ENCODE assay signal across 10 cellular contexts in the genomic region with DNA sequence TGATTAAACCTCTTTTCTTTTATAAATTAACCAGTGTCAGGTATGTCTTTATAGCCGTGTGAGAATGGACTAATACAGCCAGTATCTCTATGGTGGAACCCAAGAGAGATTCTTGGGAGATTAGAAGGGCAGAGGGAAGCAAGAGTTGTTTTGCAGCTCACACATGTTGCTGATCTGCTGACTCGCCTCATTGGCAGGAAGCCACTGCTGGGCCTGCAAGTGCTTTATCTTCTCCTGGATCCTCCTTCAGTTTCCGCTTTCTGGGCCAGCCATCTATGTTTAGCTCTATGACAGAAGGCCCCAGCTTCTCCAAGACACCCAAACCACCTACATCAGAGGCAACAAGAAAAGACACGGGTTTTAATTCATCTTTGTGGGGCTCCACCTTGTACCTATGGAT. TPM values are rescaled to one million over a fixed set of nuclear protein-coding genes. Genes with fewer than 3 reads are reported as not detected.
DNase-seq lines count a peak whose midpoint lies in the region; ATAC-seq and TF ChIP-seq lines count a peak whose summit lies in the region.
"Had no signal": no experiment of that assay in that cellular context is flagged by ENCODE, and none has a peak within 500 bp of the region (broad histone marks: within the 10 kb centered on the region; RNA-seq: fewer than 3 reads in every experiment).

No MANE protein-coding gene starts in this region.

- ATAC-seq in SK-N-SH treated with all-trans-retinoic acid at 6 μM for 48 hours = peak; percentile 58; the same call in 2 of the 3 replicates
- no peak for ATAC-seq in stimulated activated naive CD8-positive, alpha-beta T cell treated with anti-CD3 and anti-CD28 coated beads, Interleukin-15, Interleukin-2, amounts not matched to agents 100 U/mL and 50 U/mL, for 24 hours
- ATAC-seq: activated CD8-positive, alpha-beta T cell treated with anti-CD3 and anti-CD28 coated beads for 36 hours; effector memory CD8-positive, alpha-beta T cell had no signal

- DNase-seq in CMK (ENCODE audit: low read depth) = peak; percentile 80
- peak; percentile 86 for DNase-seq in fibroblast of gingiva (ENCODE audit: low read depth)
- peak; percentile 64 for DNase-seq in non-pigmented ciliary epithelial cell (ENCODE audit: low read depth)
- DNase-seq in stimulated activated naive CD8-positive, alpha-beta T cell treated with anti-CD3 and anti-CD28 coated beads, Interleukin-15, Interleukin-2, amounts not matched to agents 100 U/mL and 50 U/mL, for 24 hours = no peak
- no peak for DNase-seq in activated CD4-positive, alpha-beta T cell treated with anti-CD3 and anti-CD28 coated beads, Interleukin-2, amount 50 U/mL, for 4 hours
- no peak for DNase-seq in HT-29 (ENCODE audit: low spot score)
- no peak for DNase-seq in activated T-cell treated with anti-CD3 and anti-CD28 coated beads for 4 hours
- DNase-seq: activated CD8-positive, alpha-beta T cell treated with anti-CD3 and anti-CD28 coated beads for 36 hours; effector memory CD8-positive, alpha-beta T cell had no signal

TF ChIP-seq in SK-N-SH treated with all-trans-retinoic acid at 6 μM for 48 hours, 23 proteins besides CTCF, POLR2A, EP300 and RAD21:
- TF ChIP-seq ARNTL (CRISPR knock-in tag; IDR thresholded peaks at IDR 0.05; ENCODE audit: borderline replicate concordance, low read depth) = no peak

RNA-seq across cellular contexts. Expression of gene GALNT15, which starts 23.4 kb away (rescaled TPM):
- not detected in 2 replicates for total RNA-seq in HT-29 (2014; rRNA removed; shearing (Covaris generic))
- total RNA-seq: activated CD8-positive, alpha-beta T cell treated with anti-CD3 and anti-CD28 coated beads for 36 hours had no signal

Comparison
In these comparisons a context has a peak if more than half of its experiments do, and no peak if none do; other contexts are left out.
1. DNase-seq: peak in CMK (single experiment), fibroblast of gingiva (single experiment) and non-pigmented ciliary epithelial cell (single experiment); none in stimulated activated naive CD8-positive, alpha-beta T cell treated with anti-CD3 and anti-CD28 coated beads, Interleukin-15, Interleukin-2, amounts not matched to agents 100 U/mL and 50 U/mL, for 24 hours (single experiment), activated CD4-positive, alpha-beta T cell treated with anti-CD3 and anti-CD28 coated beads, Interleukin-2, amount 50 U/mL, for 4 hours (0 of 2), HT-29 (single experiment) and activated T-cell treated with anti-CD3 and anti-CD28 coated beads for 4 hours (single experiment).